ENCODE assay signal across 9 cellular contexts in the genomic region with DNA sequence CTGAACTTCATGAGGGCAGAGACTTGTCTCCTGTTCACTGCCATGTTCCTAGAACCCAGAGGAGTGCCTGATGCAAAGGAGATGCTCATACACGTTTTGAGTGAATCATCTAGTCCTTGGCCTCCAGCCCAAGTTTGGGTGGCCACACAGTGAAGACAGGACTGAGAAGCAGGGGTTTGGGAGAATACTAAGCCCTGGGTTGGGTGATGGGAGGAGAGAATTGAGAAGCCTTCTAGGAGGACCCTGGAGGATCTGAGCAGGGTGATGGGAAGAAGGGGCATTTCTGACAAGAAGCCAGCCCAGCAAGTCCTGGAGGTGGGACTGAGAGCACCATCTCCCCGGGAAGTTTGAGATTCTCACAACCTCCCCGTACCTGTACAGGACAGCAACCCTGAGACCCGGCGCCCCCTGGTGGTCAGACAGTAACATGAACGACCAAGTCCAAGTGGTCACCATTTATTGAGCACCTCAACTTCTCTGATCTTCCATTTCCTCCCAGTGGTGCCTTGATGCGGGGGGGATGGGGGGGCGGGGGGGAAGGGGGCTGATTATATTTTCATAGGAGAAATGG. TPM values are rescaled to one million over a fixed set of nuclear protein-coding genes. Genes with fewer than 3 reads are reported as not detected.
DNase-seq lines count a peak whose midpoint lies in the region; ATAC-seq lines count a peak whose summit lies in the region.
"Had no signal": no experiment of that assay in that cellular context is flagged by ENCODE, and none has a peak within 500 bp of the region (broad histone marks: within the 10 kb centered on the region; RNA-seq: fewer than 3 reads in every experiment).

No MANE protein-coding gene starts in this region.

- no peaks in the 10 kb centered on the region for H3K79me2 ChIP-seq in mesendoderm (ENCODE audit: control insufficient read depth, insufficient read depth, low read length)

- no peak overlapping the region for H4K8ac ChIP-seq in mesendoderm (ENCODE audit: low read depth, low read length)

- no peak overlapping the region for H3K56ac ChIP-seq in mesendoderm (ENCODE audit: low read length)

- no peak overlapping the region for H3K4ac ChIP-seq in mesendoderm (ENCODE audit: low read depth, low read length)

- no peak overlapping the region for H3K9ac ChIP-seq in mesendoderm (ENCODE audit: low read length)

- no CpG with 5 or more reads among the region's 8 CpGs for WGBS in mesendoderm (ENCODE audit: extremely low coverage, insufficient coverage, low lambda C conversion rate)

- no peak for ATAC-seq in HG03095 (IDR thresholded peaks at IDR 0.05; ENCODE audit: unreplicated experiment)

- CTCF ChIA-PET in activated CD4-positive, alpha-beta memory T cell treated with anti-CD3 and anti-CD28 coated beads for 36 hours (lab: Charles Lee): interaction anchor here (0.6 to 2.8 kb wide), 12 partner anchors 11 to 728 kb away, joined by 3 to 12 read pairs (median 4); no protein-coding TSS in a partner anchor

- no peak overlapping the region for H3K4me3 ChIP-seq in mesendoderm (ENCODE audit: low read length)

- H3K4me2 ChIP-seq in mesendoderm (ENCODE audit: low read length): no peak overlapping the region

- POLR2A ChIA-PET in activated CD4-positive, alpha-beta memory T cell treated with anti-CD3 and anti-CD28 coated beads for 36 hours (lab: Charles Lee): interaction anchor here (0.6 kb wide), 1 partner anchor 71 kb away, joined by 3 read pairs; no protein-coding TSS in a partner anchor

- H3K27me3 Mint-ChIP-seq in activated CD4-positive, alpha-beta memory T cell treated with anti-CD3 and anti-CD28 coated beads for 36 hours: no peaks in the 10 kb centered on the region

- H2AK5ac ChIP-seq in mesendoderm (ENCODE audit: low read length): no peak overlapping the region

- no peak overlapping the region for H4K5ac ChIP-seq in mesendoderm (ENCODE audit: low read length)

- H3K4me1 ChIP-seq in mesendoderm (ENCODE audit: control insufficient read depth, low read depth, low read length): no peaks in the 10 kb centered on the region

- no peaks in the 10 kb centered on the region for H3K36me3 ChIP-seq in mesendoderm (ENCODE audit: control insufficient read depth, insufficient read depth, low read length)

- H3K27me3 ChIP-seq in mesendoderm (ENCODE audit: insufficient read depth, low read length, poor library complexity): no peaks in the 10 kb centered on the region

- no peak overlapping the region for H3K27ac ChIP-seq in mesendoderm (ENCODE audit: low read depth, low read length)

- H3K79me1 ChIP-seq in mesendoderm (ENCODE audit: low read length): no peaks in the 10 kb centered on the region

- H2BK15ac ChIP-seq in mesendoderm (replicated peaks; ENCODE audit: low read depth): no peak overlapping the region

- H2BK120ac ChIP-seq in mesendoderm (ENCODE audit: low read depth, low read length): no peak overlapping the region

- peak; percentile 43 for DNase-seq in NK-92 treated with Interleukin-12 subunit alpha and Interleukin-12 subunit beta, amount 100 ng/mL, for 24 hours (lab: John Stamatoyannopoulos, UW)
- DNase-seq in NK-92 (lab: John Stamatoyannopoulos, UW; ENCODE audit: unreplicated experiment) (no peak), NCI-H2227 treated with DMSO at 0.1 percent for 48 hours (lab: John Stamatoyannopoulos, UW) (peak; percentile 32), mesendoderm (peak; percentile 55)
- DNase-seq in activated CD4-positive, alpha-beta memory T cell treated with anti-CD3 and anti-CD28 coated beads for 36 hours: peak; percentile 80
- peak; percentile 61 for DNase-seq in effector CD8-positive, alpha-beta T cell (lab: John Stamatoyannopoulos, UW)
- peak; percentile 64 for DNase-seq in stimulated activated CD8-positive, alpha-beta memory T cell treated with anti-CD3 and anti-CD28 coated beads, Interleukin-4, amount 100 ng/mL, for 24 hours (ENCODE audit: low read depth)

- intact Hi-C loops in activated CD4-positive, alpha-beta memory T cell treated with anti-CD3 and anti-CD28 coated beads for 36 hours (cut with micrococcal nuclease): no loop called here

- H3K18ac ChIP-seq in mesendoderm (ENCODE audit: low read length): no peak overlapping the region

- peaks cover 11% of the 10 kb centered on the region for H3K4me1 Mint-ChIP-seq in activated CD4-positive, alpha-beta memory T cell treated with anti-CD3 and anti-CD28 coated beads for 36 hours (ENCODE audit: low read depth)

- no peak overlapping the region for H3K27ac Mint-ChIP-seq in activated CD4-positive, alpha-beta memory T cell treated with anti-CD3 and anti-CD28 coated beads for 36 hours

- H3K23ac ChIP-seq in mesendoderm (ENCODE audit: low read length): no peak overlapping the region

- peaks cover 14% of the 10 kb centered on the region for H3K36me3 Mint-ChIP-seq in activated CD4-positive, alpha-beta memory T cell treated with anti-CD3 and anti-CD28 coated beads for 36 hours

- no peak overlapping the region for H2BK5ac ChIP-seq in mesendoderm (ENCODE audit: low read length)

- H3K9me3 Mint-ChIP-seq in activated CD4-positive, alpha-beta memory T cell treated with anti-CD3 and anti-CD28 coated beads for 36 hours: no peaks in the 10 kb centered on the region

- H3K4me3 Mint-ChIP-seq in activated CD4-positive, alpha-beta memory T cell treated with anti-CD3 and anti-CD28 coated beads for 36 hours: no peak overlapping the region

RNA-seq across cellular contexts. Expression of a gene that starts 11.0 kb away (rescaled TPM):
- total RNA-seq in activated CD4-positive, alpha-beta memory T cell treated with anti-CD3 and anti-CD28 coated beads for 36 hours: 1 to 10 TPM; 8.8 to 9.8 TPM
- 3.1 TPM for polyA plus RNA-seq in mesendoderm (2013, experiment 1 of 2)
- polyA plus RNA-seq in mesendoderm (2013, experiment 2 of 2): 3.3 TPM

RNA-seq across cellular contexts. Expression of a gene that starts 14.6 kb away (rescaled TPM):
- under 1 TPM; 0.61 to 0.76 TPM for total RNA-seq in activated CD4-positive, alpha-beta memory T cell treated with anti-CD3 and anti-CD28 coated beads for 36 hours
- polyA plus RNA-seq in mesendoderm (2013, experiment 1 of 2): 0.21 TPM
- polyA plus RNA-seq in mesendoderm (2013, experiment 2 of 2): 0.15 TPM

RNA-seq across cellular contexts. Expression of a gene that starts 27.5 kb away (rescaled TPM):
- 1 to 10 TPM; 1.3 to 1.4 TPM for total RNA-seq in activated CD4-positive, alpha-beta memory T cell treated with anti-CD3 and anti-CD28 coated beads for 36 hours
- polyA plus RNA-seq in mesendoderm (2013, experiment 1 of 2): not detected
- polyA plus RNA-seq in mesendoderm (2013, experiment 2 of 2): not detected

RNA-seq across cellular contexts. Expression of a gene that starts 32.4 kb away (rescaled TPM):
- not detected for total RNA-seq in activated CD4-positive, alpha-beta memory T cell treated with anti-CD3 and anti-CD28 coated beads for 36 hours
- polyA plus RNA-seq in mesendoderm (2013, experiment 1 of 2): 2.6 TPM
- 2.6 TPM for polyA plus RNA-seq in mesendoderm (2013, experiment 2 of 2)

RNA-seq across cellular contexts. Expression of a gene that starts 44.9 kb away (rescaled TPM):
- not detected for total RNA-seq in activated CD4-positive, alpha-beta memory T cell treated with anti-CD3 and anti-CD28 coated beads for 36 hours
- not detected for polyA plus RNA-seq in mesendoderm (2013, experiment 1 of 2)
- not detected for polyA plus RNA-seq in mesendoderm (2013, experiment 2 of 2)
- total RNA-seq: lower leg skin had no signal
